33 cellular contexts compared by ENCODE assay signal in the genomic region with DNA sequence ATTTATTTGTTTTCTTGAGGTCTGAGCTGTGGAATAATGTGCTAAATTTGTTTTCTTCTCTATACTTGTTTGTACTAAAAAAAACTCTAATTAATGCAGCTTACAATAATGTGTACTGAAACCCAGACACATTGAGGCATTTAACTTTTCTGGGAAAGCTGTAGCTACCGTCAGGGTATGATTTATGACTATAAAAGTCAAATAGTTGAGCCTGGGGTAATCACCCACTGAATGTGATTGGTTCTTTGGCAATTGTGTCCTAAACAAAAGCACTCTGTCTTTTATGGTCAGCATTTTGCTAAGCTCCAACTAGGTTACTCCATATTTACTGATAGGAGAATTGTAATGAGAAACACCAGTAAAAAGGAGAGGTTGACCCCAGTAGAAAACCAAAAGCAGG.
"Had no signal": no experiment of that assay in that cellular context is flagged by ENCODE, and none has a peak within 500 bp of the region (broad histone marks: within the 10 kb centered on the region; RNA-seq: fewer than 3 reads in every experiment).

No MANE protein-coding gene starts in this region.

- H3K9me3 ChIP-seq: adrenal gland, body of pancreas, breast epithelium had no signal

- H3K9me3 Mint-ChIP-seq: activated B cell treated with CpG ODN at 0.5 μM for 24 hours; activated CD4-positive, alpha-beta memory T cell treated with anti-CD3 and anti-CD28 coated beads for 36 hours; activated naive CD4-positive, alpha-beta T cell treated with anti-CD3 and anti-CD28 coated beads, Interleukin-2, amount 50 U/mL, for 72 hours; activated T-cell treated with anti-CD3 and anti-CD28 coated beads, Interleukin-2, amount 50 U/mL, for 4 hours; activated T-helper 1 cell treated with anti-CD3 and anti-CD28 coated beads, Interleukin-12 subunit alpha, Interleukin-12 subunit beta, Interleukin-2, Interleukin-4 antibody, amounts not matched to agents 30 ng/mL and 10 ng/mL and 1 ng/mL, durations not matched to agents 14 hours and 24 hours and 36 hours had no signal

- H3K36me3 Mint-ChIP-seq: activated CD4-positive, alpha-beta memory T cell treated with anti-CD3 and anti-CD28 coated beads for 36 hours; activated naive CD4-positive, alpha-beta T cell treated with anti-CD3 and anti-CD28 coated beads, Interleukin-2, amount 50 U/mL, for 72 hours had no signal

- H3K4me3 Mint-ChIP-seq: activated B cell treated with CpG ODN at 0.5 μM for 24 hours; activated CD4-positive, alpha-beta memory T cell treated with anti-CD3 and anti-CD28 coated beads for 36 hours; activated naive CD4-positive, alpha-beta T cell treated with anti-CD3 and anti-CD28 coated beads for 36 hours; activated T-cell treated with anti-CD3 and anti-CD28 coated beads, Interleukin-2, amount 50 U/mL, for 4 hours; activated T-helper 1 cell treated with anti-CD3 and anti-CD28 coated beads, Interleukin-12 subunit alpha, Interleukin-12 subunit beta, Interleukin-2, Interleukin-4 antibody, amounts not matched to agents 30 ng/mL and 10 ng/mL and 1 ng/mL, durations not matched to agents 14 hours and 24 hours and 36 hours had no signal

- H3K27ac ChIP-seq: adrenal gland, body of pancreas, breast epithelium, RWPE1, VCaP had no signal

- DNase-seq: activated B cell treated with CpG ODN at 0.5 μM for 24 hours; activated CD4-positive, alpha-beta memory T cell treated with anti-CD3 and anti-CD28 coated beads for 36 hours; activated CD4-positive, alpha-beta T cell treated with anti-CD3 and anti-CD28 coated beads for 4 hours; activated CD4-positive, alpha-beta T cell treated with anti-CD3 and anti-CD28 coated beads, Interleukin-2, amount 50 U/mL, for 1 hour; activated CD4-positive, CD25-positive, alpha-beta regulatory T cell treated with anti-CD3 and anti-CD28 coated beads, Interleukin-2, amount 50 U/mL, for 72 hours; activated CD8-positive, alpha-beta memory T cell treated with anti-CD3 and anti-CD28 coated beads, Interleukin-2, amount 50 U/mL, for 4 hours; activated gamma-delta T cell treated with Interleukin-2 at 50 U/mL for 16 hours; activated naive CD4-positive, alpha-beta T cell treated with anti-CD3 and anti-CD28 coated beads for 36 hours; activated T-cell treated with anti-CD3 and anti-CD28 coated beads for 4 hours; activated T-cell treated with anti-CD3 and anti-CD28 coated beads, Interleukin-2, amount 50 U/mL, for 4 hours; adrenal gland; body of pancreas; Karpas-422; NCI-H1105; NCI-H1436 treated with DMSO at 0.1 percent for 48 hours; NCI-H1694 treated with DMSO at 0.1 percent for 48 hours; NCI-H2029; NCI-H446; NCI-H510A treated with DMSO at 0.1 percent for 48 hours; NCI-H526 treated with DMSO at 0.1 percent for 48 hours; NK-92 treated with Interleukin-12 subunit alpha and Interleukin-12 subunit beta, amount 100 ng/mL, for 24 hours; PC-3; SIG-M5; SW 1271; T-helper 1 cell; T-helper 2 cell; T-helper 9 cell had no signal

- ATAC-seq: activated naive CD4-positive, alpha-beta T cell treated with anti-CD3 and anti-CD28 coated beads, Interleukin-2, amount 50 U/mL, for 72 hours; activated T-cell treated with anti-CD3 and anti-CD28 coated beads, Interleukin-2, amount 50 U/mL, for 4 hours; body of pancreas; PC-3; Right ventricle myocardium inferior had no signal

- H3K27ac Mint-ChIP-seq: activated B cell treated with CpG ODN at 0.5 μM for 24 hours; activated CD4-positive, alpha-beta memory T cell treated with anti-CD3 and anti-CD28 coated beads for 36 hours; activated naive CD4-positive, alpha-beta T cell treated with anti-CD3 and anti-CD28 coated beads for 36 hours; activated naive CD4-positive, alpha-beta T cell treated with anti-CD3 and anti-CD28 coated beads, Interleukin-2, amount 50 U/mL, for 72 hours; activated T-helper 1 cell treated with anti-CD3 and anti-CD28 coated beads, Interleukin-12 subunit alpha, Interleukin-12 subunit beta, Interleukin-2, Interleukin-4 antibody, amounts not matched to agents 30 ng/mL and 10 ng/mL and 1 ng/mL, durations not matched to agents 14 hours and 24 hours and 36 hours had no signal

- H3K36me3 ChIP-seq: adrenal gland, breast epithelium had no signal

- H3K4me1 Mint-ChIP-seq: activated B cell treated with CpG ODN at 0.5 μM for 24 hours had no signal

- H3K4me1 ChIP-seq: adrenal gland, body of pancreas, breast epithelium had no signal

- H3K4me3 ChIP-seq: adrenal gland, body of pancreas, breast epithelium had no signal

- H3K27me3 ChIP-seq: body of pancreas had no signal
